8 cellular contexts compared by ENCODE assay signal in genomic region chr2:159968282-159968900, GRCh38.
DNase-seq lines count a peak whose midpoint lies in the region; ATAC-seq and TF ChIP-seq lines count a peak whose summit lies in the region.

No MANE protein-coding gene starts in this region.

- intact Hi-C loops in Calu3 (cut with micrococcal nuclease; ENCODE audit: unreplicated experiment): loop anchor here (10.0 kb wide), 1 partner anchor 164 kb away; no protein-coding TSS in a partner anchor

- H3K36me3 ChIP-seq in neural progenitor cell: no peaks in the 10 kb centered on the region

- H3K27ac Mint-ChIP-seq in Calu3 (ENCODE audit: unreplicated experiment) (no peak overlapping the region), neural progenitor cell (no peak overlapping the region)

- TF ChIP-seq CTCF in Calu3 (IDR thresholded peaks at IDR 0.05; ENCODE audit: unreplicated experiment) (peak; percentile 35), epithelial cell of proximal tubule (conservative IDR thresholded peaks at IDR 0.05; ENCODE audit: low read depth, low read length) (peak; percentile 63), neural progenitor cell (IDR thresholded peaks at IDR 0.05) (peak; percentile 77)

- no peak overlapping the region for H3K9ac ChIP-seq in neural progenitor cell

- no peaks in the 10 kb centered on the region for H3K4me1 Mint-ChIP-seq in Calu3 (ENCODE audit: low read depth, unreplicated experiment)
- peaks cover 4% of the 10 kb centered on the region for H3K4me1 Mint-ChIP-seq in neural progenitor cell

- H2AFZ ChIP-seq in neural progenitor cell (replicated peaks): no peak overlapping the region

- no peaks in the 10 kb centered on the region for H3K27me3 Mint-ChIP-seq in Calu3 (ENCODE audit: unreplicated experiment)
- H3K27me3 Mint-ChIP-seq in neural progenitor cell (ENCODE audit: insufficient read depth, low read depth): peaks cover 2% of the 10 kb centered on the region

- H3K79me2 ChIP-seq in neural progenitor cell (ENCODE audit: low read depth): no peaks in the 10 kb centered on the region

- CTCF ChIA-PET in Calu3 (lab: Charles Lee): interaction anchor here (0.6 to 1.2 kb wide), 3 partner anchors 47 to 633 kb away, joined by 3 to 5 read pairs (median 3); no protein-coding TSS in a partner anchor

- DNase-seq in Calu3: peak; percentile 36
- peak; percentile 5 for DNase-seq in Jurkat, Clone E6-1 (ENCODE audit: low read depth, low spot score)
- DNase-seq in RKO (ENCODE audit: low spot score): peak; percentile 56
- no peak for DNase-seq in epithelial cell of proximal tubule (ENCODE audit: low read depth)
- peak; percentile 84 for DNase-seq in neural progenitor cell (ENCODE audit: low spot score)

- H3K36me3 Mint-ChIP-seq in Calu3 (ENCODE audit: insufficient read depth, unreplicated experiment) (no peaks in the 10 kb centered on the region), neural progenitor cell (no peaks in the 10 kb centered on the region)

- no peaks in the 10 kb centered on the region for H4K20me1 ChIP-seq in neural progenitor cell (ENCODE audit: low read depth)

- no peak overlapping the region for H3K27ac ChIP-seq in neural progenitor cell

- no peaks in the 10 kb centered on the region for H3K9me3 ChIP-seq in neural progenitor cell (ENCODE audit: low read depth)

- no TSS peak for BruUV-seq in Calu3 (replicated peaks; lab: Mats Ljungman, UMichigan)

- H3K27me3 ChIP-seq in neural progenitor cell: no peaks in the 10 kb centered on the region

- H3F3A ChIP-seq in neural progenitor cell (ENCODE audit: low read depth): no peaks in the 10 kb centered on the region

- H3K9me3 Mint-ChIP-seq in Calu3 (ENCODE audit: low read depth, unreplicated experiment): no peaks in the 10 kb centered on the region
- H3K9me3 Mint-ChIP-seq in neural progenitor cell: no peaks in the 10 kb centered on the region

- H3K4me3 Mint-ChIP-seq in Calu3 (ENCODE audit: low read depth, unreplicated experiment) (no peak overlapping the region), neural progenitor cell (no peak overlapping the region)

- H3K4me3 ChIP-seq in Jurkat, Clone E6-1 (ENCODE audit: low read length): no peak overlapping the region
- H3K4me3 ChIP-seq in epithelial cell of proximal tubule (ENCODE audit: low read depth, low read length) (no peak overlapping the region), neural progenitor cell (no peak overlapping the region)

- H3K4me2 ChIP-seq in neural progenitor cell: no peak overlapping the region

- peaks cover 8% of the 10 kb centered on the region for H3K4me1 ChIP-seq in neural progenitor cell

- ATAC-seq in GM18867 (IDR thresholded peaks at IDR 0.05; ENCODE audit: unreplicated experiment): peak; percentile 54
- no peak for ATAC-seq in GM21526 (IDR thresholded peaks at IDR 0.05; ENCODE audit: low FRiP score, unreplicated experiment)
- no peak for ATAC-seq in GM19324 (IDR thresholded peaks at IDR 0.05; ENCODE audit: low FRiP score, unreplicated experiment)
